ENCODE assay signal across 8 cellular contexts in genomic region chr13:49936943-49937273, GRCh38. TPM values are rescaled to one million over a fixed set of nuclear protein-coding genes. Genes with fewer than 3 reads are reported as not detected.
DNase-seq lines count a peak whose midpoint lies in the region; ATAC-seq, FAIRE-seq and TF ChIP-seq lines count a peak whose summit lies in the region.

No MANE protein-coding gene starts in this region.

- H3K36me3 ChIP-seq in GM06990 (ENCODE audit: control insufficient read depth, insufficient read depth, low read length) (no peaks in the 10 kb centered on the region), GM12878 (ENCODE audit: control insufficient read depth in 2 of 2, insufficient read depth in 2 of 2, low read length in 1 of 2) (no peaks in the 10 kb centered on the region), liver (ENCODE audit: control insufficient read depth in 4 of 4, insufficient read depth in 3 of 4, low read depth in 1 of 4, low read length in 3 of 4) (no peaks in the 10 kb centered on the region)

- CTCF ChIA-PET in GM12878 (lab: Yijun Ruan, JAX): interaction anchor here (0.9 to 2.1 kb wide), 8 partner anchors 55 to 965 kb away, joined by 3 to 10 read pairs (median 6); partner anchors contain the start of gene TRIM13

- in situ Hi-C loops in GM12878 (cut with MboI): no loop called here

- SMC1A ChIA-PET in GM12878 (lab: Charles Lee; ENCODE audit: uncharacterized antibody, unreplicated experiment): interaction anchor here (0.8 to 1.3 kb wide), 4 partner anchors 11 to 144 kb away, joined by 3 read pairs; no protein-coding TSS in a partner anchor

- ATAC-seq in HG03342 (IDR thresholded peaks at IDR 0.05; ENCODE audit: unreplicated experiment) (peak; percentile 11), GM12878 (no peak), GM21447 (IDR thresholded peaks at IDR 0.05; ENCODE audit: unreplicated experiment) (no peak)

- no peak for FAIRE-seq in GM12878 (lab: Jason Lieb, UNC)

- H3K4me3 Mint-ChIP-seq in type B pancreatic cell: peak overlapping the region; percentile 97

- no peak for TF ChIP-seq POLR2A in GM12878 (IDR thresholded peaks at IDR 0.05; ENCODE audit: low read depth, low read length)

- POLR2A ChIA-PET in GM12878 (lab: Charles Lee): interaction anchor here (1.0 to 3.1 kb wide), 6 partner anchors 40 to 492 kb away, joined by 3 to 20 read pairs (median 4); partner anchors contain the start of genes KPNA3 and TRIM13

- TF ChIP-seq CTCF in GM06990 (IDR thresholded peaks at IDR 0.05; ENCODE audit: insufficient read depth, low read length, poor library complexity, severe bottlenecking): no peak
- no peak for TF ChIP-seq CTCF in GM12878 (IDR thresholded peaks at IDR 0.05 in 2 of 3, conservative IDR thresholded peaks at IDR 0.05 in 1 of 3; ENCODE audit: control insufficient read depth in 2 of 3, extremely low read depth in 1 of 3, insufficient read depth in 1 of 3, low read depth in 3 of 3, low read length in 3 of 3)
- TF ChIP-seq CTCF in liver (IDR thresholded peaks at IDR 0.05; ENCODE audit: low read depth, low read length, missing input control): no peak
- no peak for TF ChIP-seq CTCF in type B pancreatic cell (conservative IDR thresholded peaks at IDR 0.05)

- H3K27ac ChIP-seq in GM12878 (ENCODE audit: control insufficient read depth, insufficient read depth) (peak overlapping the region; percentile 57; the same call in 1 of the 2 replicates), liver (ENCODE audit: low read depth in 1 of 2, low read length in 2 of 2) (peak overlapping the region; percentile 76 to 88)

- no peak for TF ChIP-seq EP300 in GM12878 (IDR thresholded peaks at IDR 0.05; ENCODE audit: borderline replicate concordance in 1 of 2, control insufficient read depth in 1 of 2, low read depth in 2 of 2, low read length in 2 of 2)

- peaks cover 9% of the 10 kb centered on the region for H3K4me1 Mint-ChIP-seq in type B pancreatic cell (ENCODE audit: unreplicated experiment)

- H4K20me1 ChIP-seq in GM12878 (ENCODE audit: control insufficient read depth, insufficient read depth): no peaks in the 10 kb centered on the region

- no peaks in the 10 kb centered on the region for H3K27me3 Mint-ChIP-seq in type B pancreatic cell

- BruUV-seq in GM12878 (replicated peaks; lab: Mats Ljungman, UMichigan): TSS peak; percentile 83

- H3K9ac ChIP-seq in GM12878 (ENCODE audit: control insufficient read depth, insufficient read depth, low read length) (peak overlapping the region; percentile 56), liver (ENCODE audit: low read depth in 1 of 2, low read length in 2 of 2) (peak overlapping the region; percentile 66 to 72)

- TF ChIP-seq RAD21 in GM12878 (IDR thresholded peaks at IDR 0.05; ENCODE audit: insufficient read depth, low read depth, low read length): no peak
- TF ChIP-seq RAD21 in liver (IDR thresholded peaks at IDR 0.05): no peak

- H3K36me3 Mint-ChIP-seq in type B pancreatic cell: no peaks in the 10 kb centered on the region

- H3K4me2 ChIP-seq in GM12878 (ENCODE audit: control insufficient read depth, insufficient read depth): peak overlapping the region; percentile 88

- H2AFZ ChIP-seq in GM12878 (ENCODE audit: control insufficient read depth, low read depth, low read length): peak overlapping the region; percentile 74

- intact Hi-C loops in GM12878 (cut with micrococcal nuclease; ENCODE audit: unreplicated experiment): loop anchor here (2.0 to 10.0 kb wide), 4 partner anchors 60 to 975 kb away; partner anchors contain the start of genes KPNA3 and TRIM13

- H3K4me1 ChIP-seq in GM12878 (ENCODE audit: control insufficient read depth, insufficient read depth, low read length): 0 out of 2 replicates have a peak, but pooled peaks cover 2% of the 10 kb centered on the region
- peaks cover 9 to 38% (median 25%) of the 10 kb centered on the region in 4 donors for H3K4me1 ChIP-seq in liver (ENCODE audit: control insufficient read depth in 4 of 4, insufficient read depth in 4 of 4, low read length in 3 of 4)

- no peaks in the 10 kb centered on the region; the same call in 1 of the 2 replicates for H3K79me2 ChIP-seq in GM12878 (ENCODE audit: control insufficient read depth, insufficient read depth, low read length)

- H3K4me3 ChIP-seq in GM06990 (replicated peaks; ENCODE audit: low read depth, low read length): peak overlapping the region; percentile 72
- peak overlapping the region; percentile 80 for H3K4me3 ChIP-seq in GM12878
- H3K4me3 ChIP-seq in liver (ENCODE audit: low read depth in 1 of 3, low read length in 3 of 3): peak overlapping the region; percentile 80 to 85 (median 85)

- H3K27me3 ChIP-seq in GM06990 (replicated peaks; ENCODE audit: control insufficient read depth, insufficient read depth, low read length) (no peaks in the 10 kb centered on the region), GM12878 (replicated peaks in 1 of 2; ENCODE audit: control insufficient read depth in 2 of 2, insufficient read depth in 2 of 2, low read length in 1 of 2) (no peaks in the 10 kb centered on the region), liver (ENCODE audit: control insufficient read depth in 4 of 4, insufficient read depth in 4 of 4, low read length in 3 of 4) (no peaks in the 10 kb centered on the region)

- no peaks in the 10 kb centered on the region for H3K9me3 Mint-ChIP-seq in type B pancreatic cell

- WGBS in GM12878 (ENCODE audit: insufficient coverage, insufficient replicate concordance, low lambda C conversion rate, missing lambda C conversion rate): under 1% methylated on average over 23 of the region's 24 CpGs
- WGBS in liver: under 1% methylated on average over 24 of the region's 24 CpGs

- peak overlapping the region; percentile 94 for H3K27ac Mint-ChIP-seq in type B pancreatic cell

- RAD21 ChIA-PET in GM12878 (lab: Charles Lee; ENCODE audit: unreplicated experiment): interaction anchor here (0.9 to 1.7 kb wide), 12 partner anchors 11 to 975 kb away, joined by 3 to 14 read pairs (median 4); partner anchors contain the start of genes KPNA3 and TRIM13

- no peak for DNase-seq in GM06990 (ENCODE audit: extremely low read depth, insufficient read length)
- DNase-seq in GM12878 (ENCODE audit: low read depth, low spot score): no peak
- no peak for DNase-seq in type B pancreatic cell (ENCODE audit: extremely low spot score, unreplicated experiment)
- DNase-seq in NCI-H345 (lab: John Stamatoyannopoulos, UW): no peak
- no peak for DNase-seq in midbrain (lab: John Stamatoyannopoulos, UW)

- no peaks in the 10 kb centered on the region for H3K9me3 ChIP-seq in GM12878 (replicated peaks; ENCODE audit: control insufficient read depth, insufficient read depth, low read length)
- H3K9me3 ChIP-seq in liver (ENCODE audit: control insufficient read depth in 4 of 4, low read length in 3 of 4): no peaks in the 10 kb centered on the region

TF ChIP-seq in liver, 16 proteins besides CTCF, POLR2A, EP300 and RAD21 (continues in another document):
- no peak for TF ChIP-seq MAX (IDR thresholded peaks at IDR 0.05)
- TF ChIP-seq HNF4G (IDR thresholded peaks at IDR 0.05): no peak
- no peak for TF ChIP-seq HNF4A (conservative IDR thresholded peaks at IDR 0.05)

RNA-seq across cellular contexts. Expression of gene SPRYD7, which starts 0.8 kb away (rescaled TPM):
- 7.4 and 8.2 TPM in 2 replicates for total RNA-seq in GM12878 (2013; cell fraction: nucleolus; rRNA removed)
- total RNA-seq in GM12878 (2014; rRNA removed): 8.2 and 11.0 TPM in 2 replicates
- 7.2 and 8.9 TPM in 2 replicates for total RNA-seq in GM12878 (2014; rRNA removed; fragmentation: Illumina TruSeq; extraction: Trizol)
- total RNA-seq in GM12878 (2021): 8.1 and 8.5 TPM in 2 replicates
- polyA plus RNA-seq in GM12878 (2011; ENCODE audit: low read depth): 3.0 TPM
- polyA plus RNA-seq in GM12878 (2011; rRNA removed): 5.3 and 5.8 TPM in 2 replicates
- 2.2 and 7.4 TPM in 2 replicates for polyA plus RNA-seq in GM12878 (2011; cell fraction: cytosol; rRNA removed)
- 3.4 and 4.0 TPM in 2 replicates for polyA plus RNA-seq in GM12878 (2011; cell fraction: nucleus; rRNA removed)
- polyA plus RNA-seq in GM12878 (2012): 6.7 and 7.6 TPM in 2 replicates
- polyA plus RNA-seq in GM12878 (2014; fragmentation: Illumina TruSeq; extraction: Trizol): 10.3 and 11.5 TPM in 2 replicates
- 10 to 100 TPM; 12.9 to 13.0 TPM for polyA plus RNA-seq in GM12878 (2014; fragmentation: Nextera tagmentation; extraction: Ambion mirVana)
- 6.6 and 7.4 TPM in 2 replicates for polyA plus RNA-seq in GM12878 (2014; rRNA removed)
- 10 to 100 TPM; 17.3 to 18.7 TPM for polyA plus RNA-seq in GM12878 (2016; fragmentation: Nextera tagmentation; extraction: Ambion mirVana)
- 1.1 and 9.0 TPM in 2 replicates for polyA minus RNA-seq in GM12878 (2011; rRNA and poly(A)+ RNA removed)
- 0.67 and 1.6 TPM in 2 replicates for polyA minus RNA-seq in GM12878 (2011; cell fraction: cytosol; rRNA and poly(A)+ RNA removed)
- polyA minus RNA-seq in GM12878 (2011; cell fraction: nucleus; rRNA and poly(A)+ RNA removed): 1.6 and 2.0 TPM in 2 replicates
- total RNA-seq in liver: 1 to 10 TPM; 3.7 to 3.9 TPM
- 10 to 100 TPM in 1 of 2 donors, 1 to 10 TPM in 1; 5.7 to 10.1 TPM for polyA plus RNA-seq in liver
- total RNA-seq in type B pancreatic cell (ENCODE audit: low replicate concordance): 6.0 and 7.0 TPM in 2 replicates

RNA-seq across cellular contexts. Expression of gene TRIM13, which starts 59.9 kb away (rescaled TPM):
- total RNA-seq in GM12878 (2013; cell fraction: nucleolus; rRNA removed): 16.0 and 17.4 TPM in 2 replicates
- total RNA-seq in GM12878 (2014; rRNA removed) (15.4 and 18.6 TPM in 2 replicates), GM12878 (2014; rRNA removed; fragmentation: Illumina TruSeq; extraction: Trizol) (18.9 and 20.6 TPM in 2 replicates), GM12878 (2021) (20.1 and 21.2 TPM in 2 replicates), liver (10 to 100 TPM in 1 of 2 donors, 1 to 10 TPM in 1; 9.4 to 10.5 TPM), type B pancreatic cell (ENCODE audit: low replicate concordance) (33.8 and 42.0 TPM in 2 replicates)
- polyA plus RNA-seq in GM12878 (2011; ENCODE audit: low read depth): 19.9 TPM
- polyA plus RNA-seq in GM12878 (2011; rRNA removed) (22.7 and 34.0 TPM in 2 replicates), GM12878 (2014; fragmentation: Illumina TruSeq; extraction: Trizol) (24.2 and 24.8 TPM in 2 replicates), GM12878 (2014; fragmentation: Nextera tagmentation; extraction: Ambion mirVana) (10 to 100 TPM; 25.7 to 33.8 TPM), GM12878 (2014; rRNA removed) (14.7 and 17.0 TPM in 2 replicates), GM12878 (2016; fragmentation: Nextera tagmentation; extraction: Ambion mirVana) (10 to 100 TPM; 20.7 to 20.8 TPM), liver (1 to 10 TPM; 4.7 to 9.9 TPM)
- polyA plus RNA-seq in GM12878 (2011; cell fraction: cytosol; rRNA removed): 9.2 and 11.0 TPM in 2 replicates
- polyA plus RNA-seq in GM12878 (2011; cell fraction: nucleus; rRNA removed): 10.5 and 12.6 TPM in 2 replicates
- 17.6 and 17.9 TPM in 2 replicates for polyA plus RNA-seq in GM12878 (2012)
- polyA minus RNA-seq in GM12878 (2011; rRNA and poly(A)+ RNA removed): 12.7 and 17.8 TPM in 2 replicates
- polyA minus RNA-seq in GM12878 (2011; cell fraction: cytosol; rRNA and poly(A)+ RNA removed): 4.4 and 5.7 TPM in 2 replicates
- 3.5 and 6.1 TPM in 2 replicates for polyA minus RNA-seq in GM12878 (2011; cell fraction: nucleus; rRNA and poly(A)+ RNA removed)
